Comparison of ENCODE assay signal across 1 cellular context in the genomic region with DNA sequence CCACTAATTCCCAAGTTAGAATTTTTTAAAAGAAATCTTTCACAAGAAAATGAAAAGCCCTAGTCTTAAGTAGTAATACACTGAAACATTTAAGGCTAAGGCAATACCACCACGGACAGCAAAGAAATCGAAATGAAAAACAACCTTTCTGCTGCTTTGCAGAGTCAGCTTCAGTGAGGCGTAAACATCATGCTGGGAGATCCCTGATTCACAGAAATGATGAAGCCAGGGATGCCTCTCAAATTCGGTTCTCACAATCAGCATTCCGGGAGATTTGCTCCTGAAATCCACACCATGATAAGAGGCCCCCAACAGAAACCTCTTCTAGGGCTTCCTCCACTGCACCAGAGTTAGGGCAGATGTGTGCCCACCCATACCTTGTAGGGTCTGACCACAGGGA.
TF ChIP-seq lines count a peak whose summit lies in the region.

No MANE protein-coding gene starts in this region.

TF ChIP-seq in GM23338, 12 proteins besides CTCF, POLR2A, EP300 and RAD21 (continued from another document):
- TF ChIP-seq, protein P1, sequence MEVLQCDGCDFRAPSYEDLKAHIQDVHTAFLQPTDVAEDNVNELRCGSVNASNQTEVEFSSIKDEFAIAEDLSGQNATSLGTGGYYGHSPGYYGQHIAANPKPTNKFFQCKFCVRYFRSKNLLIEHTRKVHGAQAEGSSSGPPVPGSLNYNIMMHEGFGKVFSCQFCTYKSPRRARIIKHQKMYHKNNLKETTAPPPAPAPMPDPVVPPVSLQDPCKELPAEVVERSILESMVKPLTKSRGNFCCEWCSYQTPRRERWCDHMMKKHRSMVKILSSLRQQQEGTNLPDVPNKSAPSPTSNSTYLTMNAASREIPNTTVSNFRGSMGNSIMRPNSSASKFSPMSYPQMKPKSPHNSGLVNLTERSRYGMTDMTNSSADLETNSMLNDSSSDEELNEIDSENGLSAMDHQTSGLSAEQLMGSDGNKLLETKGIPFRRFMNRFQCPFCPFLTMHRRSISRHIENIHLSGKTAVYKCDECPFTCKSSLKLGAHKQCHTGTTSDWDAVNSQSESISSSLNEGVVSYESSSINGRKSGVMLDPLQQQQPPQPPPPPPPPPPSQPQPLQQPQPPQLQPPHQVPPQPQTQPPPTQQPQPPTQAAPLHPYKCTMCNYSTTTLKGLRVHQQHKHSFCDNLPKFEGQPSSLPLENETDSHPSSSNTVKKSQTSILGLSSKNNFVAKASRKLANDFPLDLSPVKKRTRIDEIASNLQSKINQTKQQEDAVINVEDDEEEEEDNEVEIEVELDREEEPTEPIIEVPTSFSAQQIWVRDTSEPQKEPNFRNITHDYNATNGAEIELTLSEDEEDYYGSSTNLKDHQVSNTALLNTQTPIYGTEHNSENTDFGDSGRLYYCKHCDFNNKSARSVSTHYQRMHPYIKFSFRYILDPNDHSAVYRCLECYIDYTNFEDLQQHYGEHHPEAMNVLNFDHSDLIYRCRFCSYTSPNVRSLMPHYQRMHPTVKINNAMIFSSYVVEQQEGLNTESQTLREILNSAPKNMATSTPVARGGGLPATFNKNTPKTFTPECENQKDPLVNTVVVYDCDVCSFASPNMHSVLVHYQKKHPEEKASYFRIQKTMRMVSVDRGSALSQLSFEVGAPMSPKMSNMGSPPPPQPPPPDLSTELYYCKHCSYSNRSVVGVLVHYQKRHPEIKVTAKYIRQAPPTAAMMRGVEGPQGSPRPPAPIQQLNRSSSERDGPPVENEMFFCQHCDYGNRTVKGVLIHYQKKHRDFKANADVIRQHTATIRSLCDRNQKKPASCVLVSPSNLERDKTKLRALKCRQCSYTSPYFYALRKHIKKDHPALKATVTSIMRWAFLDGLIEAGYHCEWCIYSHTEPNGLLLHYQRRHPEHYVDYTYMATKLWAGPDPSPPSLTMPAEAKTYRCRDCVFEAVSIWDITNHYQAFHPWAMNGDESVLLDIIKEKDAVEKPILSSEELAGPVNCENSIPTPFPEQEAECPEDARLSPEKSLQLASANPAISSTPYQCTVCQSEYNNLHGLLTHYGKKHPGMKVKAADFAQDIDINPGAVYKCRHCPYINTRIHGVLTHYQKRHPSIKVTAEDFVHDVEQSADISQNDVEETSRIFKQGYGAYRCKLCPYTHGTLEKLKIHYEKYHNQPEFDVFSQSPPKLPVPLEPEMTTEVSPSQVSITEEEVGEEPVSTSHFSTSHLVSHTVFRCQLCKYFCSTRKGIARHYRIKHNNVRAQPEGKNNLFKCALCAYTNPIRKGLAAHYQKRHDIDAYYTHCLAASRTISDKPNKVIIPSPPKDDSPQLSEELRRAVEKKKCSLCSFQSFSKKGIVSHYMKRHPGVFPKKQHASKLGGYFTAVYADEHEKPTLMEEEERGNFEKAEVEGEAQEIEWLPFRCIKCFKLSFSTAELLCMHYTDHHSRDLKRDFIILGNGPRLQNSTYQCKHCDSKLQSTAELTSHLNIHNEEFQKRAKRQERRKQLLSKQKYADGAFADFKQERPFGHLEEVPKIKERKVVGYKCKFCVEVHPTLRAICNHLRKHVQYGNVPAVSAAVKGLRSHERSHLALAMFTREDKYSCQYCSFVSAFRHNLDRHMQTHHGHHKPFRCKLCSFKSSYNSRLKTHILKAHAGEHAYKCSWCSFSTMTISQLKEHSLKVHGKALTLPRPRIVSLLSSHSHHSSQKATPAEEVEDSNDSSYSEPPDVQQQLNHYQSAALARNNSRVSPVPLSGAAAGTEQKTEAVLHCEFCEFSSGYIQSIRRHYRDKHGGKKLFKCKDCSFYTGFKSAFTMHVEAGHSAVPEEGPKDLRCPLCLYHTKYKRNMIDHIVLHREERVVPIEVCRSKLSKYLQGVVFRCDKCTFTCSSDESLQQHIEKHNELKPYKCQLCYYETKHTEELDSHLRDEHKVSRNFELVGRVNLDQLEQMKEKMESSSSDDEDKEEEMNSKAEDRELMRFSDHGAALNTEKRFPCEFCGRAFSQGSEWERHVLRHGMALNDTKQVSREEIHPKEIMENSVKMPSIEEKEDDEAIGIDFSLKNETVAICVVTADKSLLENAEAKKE (CRISPR knock-in tag; IDR thresholded peaks at IDR 0.05): no peak
- no peak for TF ChIP-seq CREB1 (CRISPR knock-in tag; IDR thresholded peaks at IDR 0.05; ENCODE audit: low read depth)
- no peak for TF ChIP-seq ZNF114 (CRISPR knock-in tag; IDR thresholded peaks at IDR 0.05)
- TF ChIP-seq EZH2 (IDR thresholded peaks at IDR 0.05; ENCODE audit: low read depth, unreplicated experiment): no peak
- TF ChIP-seq POLR2AphosphoS5 (IDR thresholded peaks at IDR 0.05; ENCODE audit: low read depth): no peak
- TF ChIP-seq JUNB (IDR thresholded peaks at IDR 0.05; ENCODE audit: unreplicated experiment): no peak
- TF ChIP-seq NANOG (IDR thresholded peaks at IDR 0.05; ENCODE audit: borderline replicate concordance): no peak
- no peak for TF ChIP-seq ETS1 (IDR thresholded peaks at IDR 0.05)
